In the genomic region with DNA sequence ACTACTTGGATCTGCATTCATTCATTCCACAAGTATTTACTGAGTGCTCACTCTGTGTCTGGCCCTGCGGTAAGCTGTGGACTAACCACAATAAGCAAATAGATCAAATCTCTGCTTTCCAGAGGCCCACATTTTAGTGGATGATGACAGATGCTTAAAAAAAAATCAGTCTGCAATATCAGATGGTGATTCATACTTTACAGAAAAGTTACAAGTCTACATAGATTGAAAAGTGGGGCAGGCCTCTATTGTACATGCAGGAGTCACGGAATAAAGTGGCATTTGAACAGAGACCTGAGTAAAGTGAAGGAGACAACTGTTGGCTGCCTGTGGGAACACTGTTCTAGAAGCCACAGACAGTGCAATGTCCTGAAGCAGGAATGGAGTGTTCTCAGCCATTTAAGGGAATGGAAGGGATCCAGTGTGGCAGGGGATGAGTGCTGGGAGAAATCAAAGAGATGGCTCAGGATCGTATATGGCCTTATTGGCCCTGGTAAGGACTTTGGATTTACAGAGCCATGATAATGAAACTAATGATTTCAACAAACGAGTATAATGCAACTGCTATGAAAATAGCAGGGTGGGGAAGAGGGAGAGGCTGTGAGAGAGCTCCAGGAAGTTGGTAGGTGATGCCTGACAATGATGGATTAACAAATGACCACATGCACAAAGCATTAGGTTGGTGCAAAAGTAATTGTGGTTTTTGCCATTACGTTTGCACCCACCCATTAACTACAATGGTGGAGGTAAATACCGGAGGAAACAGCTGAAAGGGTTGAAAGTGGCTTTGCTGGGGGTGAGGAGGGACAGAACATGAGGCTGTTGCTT, we compare ENCODE assay signal across 8 cellular contexts. TPM values are rescaled to one million over a fixed set of nuclear protein-coding genes. Genes with fewer than 3 reads are reported as not detected.
DNase-seq lines count a peak whose midpoint lies in the region; ATAC-seq and TF ChIP-seq lines count a peak whose summit lies in the region.

No MANE protein-coding gene starts in this region.

- no peak overlapping the region for H3K27ac ChIP-seq in neural progenitor cell

- H3K27me3 Mint-ChIP-seq in neural progenitor cell (ENCODE audit: insufficient read depth, low read depth) = peaks cover 11% of the 10 kb centered on the region

- DNase-seq in GM03348 (ENCODE audit: low spot score) (peak; percentile 89), NCI-H187 (lab: John Stamatoyannopoulos, UW) (peak; percentile 29 to 58), astrocyte of the spinal cord (ENCODE audit: low read depth, low spot score) (peak; percentile 91), neural progenitor cell (ENCODE audit: low spot score) (no peak), SKM-1 (lab: John Stamatoyannopoulos, UW; ENCODE audit: unreplicated experiment) (no peak)

- H3K9me3 ChIP-seq in neural progenitor cell (ENCODE audit: low read depth) = no peaks in the 10 kb centered on the region

- in situ Hi-C loops in astrocyte of the spinal cord (cut with HindIII; ENCODE audit: low sequenced_read_pairs) = no loop called here

- H3K4me1 Mint-ChIP-seq in neural progenitor cell = peaks cover 9% of the 10 kb centered on the region

- H3K4me3 ChIP-seq in astrocyte of the spinal cord (ENCODE audit: low read depth, low read length) (no peak overlapping the region), neural progenitor cell (no peak overlapping the region)

- H3K9ac ChIP-seq in neural progenitor cell = no peak overlapping the region

- H3K36me3 Mint-ChIP-seq in neural progenitor cell = no peaks in the 10 kb centered on the region

- TF ChIP-seq CTCF in astrocyte of the spinal cord (IDR thresholded peaks at IDR 0.05; ENCODE audit: low read depth, low read length) (no peak), neural progenitor cell (IDR thresholded peaks at IDR 0.05) (no peak)

- no peak overlapping the region for H3K4me2 ChIP-seq in neural progenitor cell

- no peaks in the 10 kb centered on the region for H3K79me2 ChIP-seq in neural progenitor cell (ENCODE audit: low read depth)

- H3K27ac Mint-ChIP-seq in neural progenitor cell = peak overlapping the region; percentile 70

- no peak overlapping the region for H2AFZ ChIP-seq in neural progenitor cell (replicated peaks)

- no peak for ATAC-seq in HG02973 (IDR thresholded peaks at IDR 0.05; ENCODE audit: unreplicated experiment)
- no peak for ATAC-seq in GM19452 (IDR thresholded peaks at IDR 0.05; ENCODE audit: unreplicated experiment)
- no peak for ATAC-seq in HG02938 (IDR thresholded peaks at IDR 0.05; ENCODE audit: unreplicated experiment)

- H4K20me1 ChIP-seq in neural progenitor cell (ENCODE audit: low read depth) = no peaks in the 10 kb centered on the region

- H3F3A ChIP-seq in neural progenitor cell (ENCODE audit: low read depth) = no peaks in the 10 kb centered on the region

- no peaks in the 10 kb centered on the region for H3K27me3 ChIP-seq in neural progenitor cell

- H3K4me3 Mint-ChIP-seq in neural progenitor cell = no peak overlapping the region

- H3K4me1 ChIP-seq in neural progenitor cell = peaks cover 8% of the 10 kb centered on the region

- H3K36me3 ChIP-seq in neural progenitor cell = no peaks in the 10 kb centered on the region

- H3K9me3 Mint-ChIP-seq in neural progenitor cell = no peaks in the 10 kb centered on the region

RNA-seq across cellular contexts. Expression of a gene that starts 31.1 kb away (rescaled TPM):
- not detected in 2 replicates for total RNA-seq in neural progenitor cell (ENCODE audit: low replicate concordance)

RNA-seq across cellular contexts. Expression of a gene that starts 48.7 kb away (rescaled TPM):
- total RNA-seq in neural progenitor cell (ENCODE audit: low replicate concordance) = 33.5 and 56.3 TPM in 2 replicates

Comparison
In these comparisons a context has a peak if more than half of its experiments do, and no peak if none do; other contexts are left out.
1. DNase-seq: peak in GM03348 (single experiment), NCI-H187 (2 of 2) and astrocyte of the spinal cord (single experiment); none in neural progenitor cell (single experiment) and SKM-1 (single experiment).